Comparison of ENCODE assay signal across 27 cellular contexts in the genomic region with DNA sequence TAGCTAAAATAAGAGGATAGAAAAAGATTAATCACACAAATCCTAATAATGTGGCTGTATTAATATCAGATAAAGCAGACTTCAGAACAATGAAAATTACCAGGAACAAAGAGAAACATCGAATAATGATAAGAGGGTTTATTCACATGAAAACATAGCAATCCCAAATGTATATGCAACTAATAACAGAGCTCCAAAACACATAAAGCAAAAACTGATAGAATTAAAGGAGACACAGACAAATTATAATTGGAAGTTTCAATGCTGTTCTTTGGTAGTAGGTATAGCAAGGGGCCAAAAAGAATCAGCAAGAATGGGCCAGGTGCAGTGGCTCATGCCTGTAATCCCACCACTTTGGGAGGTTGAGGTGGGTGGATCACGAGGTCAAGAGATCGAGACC.
"Had no signal": no experiment of that assay in that cellular context is flagged by ENCODE, and none has a peak within 500 bp of the region (broad histone marks: within the 10 kb centered on the region; RNA-seq: fewer than 3 reads in every experiment).

No MANE protein-coding gene starts in this region.

- H2AFZ ChIP-seq: hepatocyte, neural progenitor cell, parathyroid adenoma had no signal

- H3K4me1 ChIP-seq: neural progenitor cell, parathyroid adenoma, right lobe of liver, tibial nerve had no signal

- H3K27ac Mint-ChIP-seq: memory B cell; natural killer cell; nephron progenitor cell; neural progenitor cell; progenitor cell of endocrine pancreas; stimulated activated memory B cell treated with anti-CD40 and anti-IgM and Interleukin-4, amounts not matched to agents 10 μg/mL and 1 μg/mL and 100 μg/mL, for 72 hours; stimulated activated naive CD8-positive, alpha-beta T cell treated with anti-CD3 and anti-CD28 coated beads, Interleukin-15, amount 100 ng/mL, for 72 hours had no signal

- H3K4me3 Mint-ChIP-seq: memory B cell; natural killer cell; nephron progenitor cell; neural progenitor cell; stimulated activated memory B cell treated with anti-CD40 and anti-IgM and Interleukin-4, amounts not matched to agents 10 μg/mL and 1 μg/mL and 100 μg/mL, for 72 hours; stimulated activated naive CD8-positive, alpha-beta T cell treated with anti-CD3 and anti-CD28 coated beads, Interleukin-15, amount 100 ng/mL, for 72 hours had no signal

- DNase-seq: islet precursor cell; left ventricle myocardium inferior; naive B cell; natural killer cell; nephron progenitor cell; occipital lobe; right lobe of liver; stimulated activated CD4-positive, alpha-beta T cell treated with anti-CD3 and anti-CD28 coated beads, Interleukin-1b, Interleukin-23, amount 100 ng/mL, for 48 hours; stimulated activated CD4-positive, alpha-beta T cell treated with anti-CD3 and anti-CD28 coated beads, Interleukin-2, amount 100 ng/mL, for 48 hours; stimulated activated CD4-positive, alpha-beta T cell treated with anti-CD3 and anti-CD28 coated beads, Interleukin-4, amount 100 ng/mL, for 4 hours; stimulated activated CD8-positive, alpha-beta memory T cell treated with anti-CD3 and anti-CD28 coated beads, Interleukin-4, amount 100 ng/mL, for 48 hours; stimulated activated naive CD4-positive, alpha-beta T cell treated with Interleukin-2 at 50 U/mL for 16 hours; stimulated activated naive CD8-positive, alpha-beta T cell treated with anti-CD3 and anti-CD28 coated beads, Interleukin-15, amount 100 ng/mL, for 72 hours; substantia nigra; upper lobe of left lung had no signal

- H3K9me3 ChIP-seq: neutrophil, right lobe of liver had no signal

- ATAC-seq: heart left ventricle; natural killer cell; right lobe of liver; stimulated activated memory B cell treated with anti-CD40 and anti-IgM and Interleukin-4, amounts not matched to agents 10 μg/mL and 1 μg/mL and 100 μg/mL, for 72 hours; stimulated activated naive CD8-positive, alpha-beta T cell treated with anti-CD3 and anti-CD28 coated beads, Interleukin-15, amount 100 ng/mL, for 72 hours had no signal

- H3K27me3 Mint-ChIP-seq: memory B cell; naive B cell; progenitor cell of endocrine pancreas; stimulated activated memory B cell treated with anti-CD40 and anti-IgM and Interleukin-4, amounts not matched to agents 10 μg/mL and 1 μg/mL and 100 μg/mL, for 72 hours; stimulated activated naive CD8-positive, alpha-beta T cell treated with anti-CD3 and anti-CD28 coated beads, Interleukin-15, amount 100 ng/mL, for 72 hours had no signal

- H3K4me3 ChIP-seq: heart left ventricle, hepatocyte, left ventricle myocardium inferior, lung, neural progenitor cell, right atrium auricular region, right lobe of liver, smooth muscle cell, tibial nerve, upper lobe of left lung had no signal

- H3K4me2 ChIP-seq: hepatocyte, neural progenitor cell, smooth muscle cell had no signal

- H3K9ac ChIP-seq: neural progenitor cell, parathyroid adenoma had no signal

- H3K36me3 ChIP-seq: heart left ventricle, left ventricle myocardium inferior, neural progenitor cell, neutrophil, right atrium auricular region, right lobe of liver, tibial nerve, upper lobe of left lung had no signal

- H3K27me3 ChIP-seq: heart left ventricle, hepatocyte, neural progenitor cell, neutrophil, right atrium auricular region, right lobe of liver, tibial nerve, upper lobe of left lung had no signal

- H3K4me1 Mint-ChIP-seq: memory B cell; naive B cell; natural killer cell; stimulated activated memory B cell treated with anti-CD40 and anti-IgM and Interleukin-4, amounts not matched to agents 10 μg/mL and 1 μg/mL and 100 μg/mL, for 72 hours had no signal

- H3K27ac ChIP-seq: heart left ventricle, hepatocyte, left ventricle myocardium inferior, neural progenitor cell, neutrophil, parathyroid adenoma, right atrium auricular region, right lobe of liver, tibial nerve, upper lobe of left lung had no signal
